18 cellular contexts compared by ENCODE assay signal in the genomic region with DNA sequence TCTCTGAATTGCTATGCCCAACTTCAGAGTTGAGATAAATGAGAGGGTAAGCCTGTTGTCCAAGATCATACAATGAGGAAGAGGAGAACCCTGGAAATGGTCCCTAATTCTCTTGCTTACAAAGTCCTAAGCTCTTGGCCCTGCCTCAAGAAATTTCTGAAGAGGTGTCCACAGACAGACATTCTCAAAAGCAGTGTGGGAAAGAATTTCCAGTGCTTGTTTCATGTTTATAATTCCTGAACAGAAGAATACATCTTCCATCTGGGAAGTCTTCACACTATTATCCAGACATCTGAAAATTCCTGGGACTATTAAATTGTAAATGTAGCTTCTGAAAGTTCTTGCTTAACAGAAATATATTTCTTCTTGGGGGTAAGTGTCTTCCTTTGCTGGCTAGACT.
"Had no signal": no experiment of that assay in that cellular context is flagged by ENCODE, and none has a peak within 500 bp of the region (broad histone marks: within the 10 kb centered on the region; RNA-seq: fewer than 3 reads in every experiment).

No MANE protein-coding gene starts in this region.

- H3K4me3 ChIP-seq: coronary artery, dorsolateral prefrontal cortex, esophagus muscularis mucosa, gastrocnemius medialis, heart right ventricle, left lung, lower lobe of right lung had no signal

- H3K27me3 ChIP-seq: esophagus muscularis mucosa, gastrocnemius medialis, left lung had no signal

- DNase-seq: dermis blood vessel endothelial cell; dorsolateral prefrontal cortex; effector CD4-positive, alpha-beta T cell; effector memory CD4-positive, alpha-beta T cell; foreskin melanocyte; gastrocnemius medialis; glutamatergic neuron; head of caudate nucleus; heart right ventricle; hippocampal formation; left cardiac atrium; left lung; left ventricle myocardium superior; lower lobe of right lung; mesendoderm; midbrain had no signal

- ATAC-seq: gastrocnemius medialis, heart right ventricle, left cardiac atrium, left lung, left ventricle myocardium superior, lower lobe of right lung had no signal

- H3K27ac ChIP-seq: coronary artery, dorsolateral prefrontal cortex, esophagus muscularis mucosa, gastrocnemius medialis, heart right ventricle, left lung, lower lobe of right lung had no signal

- H3K9me3 ChIP-seq: esophagus muscularis mucosa, gastrocnemius medialis, left lung, lower lobe of right lung had no signal

- H3K36me3 ChIP-seq: esophagus muscularis mucosa, gastrocnemius medialis, heart right ventricle, left lung, lower lobe of right lung had no signal

- H3K4me1 ChIP-seq: gastrocnemius medialis, heart right ventricle, left lung, lower lobe of right lung had no signal
